1 cellular context compared by ENCODE assay signal in genomic region chr18:23136326-23137092, GRCh38.
TF ChIP-seq lines count a peak whose summit lies in the region.

No MANE protein-coding gene starts in this region.

TF ChIP-seq in HepG2, 621 proteins besides CTCF, POLR2A, EP300 and RAD21 (continued from another document and continues in another):
- TF ChIP-seq RBM39 (IDR thresholded peaks at IDR 0.05; ENCODE audit: low read depth, low read length, poor library complexity, severe bottlenecking) (peak; percentile 60), ZNF501 (CRISPR knock-in tag; IDR thresholded peaks at IDR 0.05) (peak; percentile 72), ZNF567 (CRISPR knock-in tag; IDR thresholded peaks at IDR 0.05; ENCODE audit: borderline replicate concordance) (no peak), ZC3H13 (CRISPR knock-in tag; IDR thresholded peaks at IDR 0.05) (peak; percentile 79; the same call in 1 of the 2 replicates), ZNF292 (CRISPR knock-in tag; IDR thresholded peaks at IDR 0.05; ENCODE audit: borderline replicate concordance, low read depth) (peak; percentile 65; the same call in 1 of the 2 replicates), ZNF761 (CRISPR knock-in tag; conservative IDR thresholded peaks at IDR 0.05) (peak; percentile 72; the same call in 1 of the 2 replicates), ZNF547 (CRISPR knock-in tag; IDR thresholded peaks at IDR 0.05) (0 out of 2 replicates have a peak, but pooled peaks have one; percentile 23), JARID2 (CRISPR knock-in tag; IDR thresholded peaks at IDR 0.05; ENCODE audit: insufficient replicate concordance) (no peak), ZBTB3 (CRISPR knock-in tag; IDR thresholded peaks at IDR 0.05; ENCODE audit: borderline replicate concordance, low read depth) (no peak), ZNF274 (CRISPR knock-in tag; IDR thresholded peaks at IDR 0.05) (peak; percentile 68; the same call in 1 of the 2 replicates), SRY (CRISPR knock-in tag; IDR thresholded peaks at IDR 0.05) (peak; percentile 58; the same call in 1 of the 2 replicates), IRF9 (CRISPR knock-in tag; IDR thresholded peaks at IDR 0.05; ENCODE audit: borderline replicate concordance) (no peak), KMT2A (CRISPR knock-in tag; IDR thresholded peaks at IDR 0.05) (peak; percentile 86), ZBTB20 (CRISPR knock-in tag; IDR thresholded peaks at IDR 0.05; ENCODE audit: borderline replicate concordance, low read depth) (0 out of 2 replicates have a peak, but pooled peaks have one; percentile 25), HNRNPK (IDR thresholded peaks at IDR 0.05; ENCODE audit: low read depth, low read length, poor library complexity, severe bottlenecking) (no peak), RARA (CRISPR knock-in tag; IDR thresholded peaks at IDR 0.05) (no peak), NFATC3 (CRISPR knock-in tag; IDR thresholded peaks at IDR 0.05) (0 out of 2 replicates have a peak, but pooled peaks have one; percentile 44), ARID3A (IDR thresholded peaks at IDR 0.05; ENCODE audit: low read depth, low read length) (no peak), ZNF687 (CRISPR knock-in tag; IDR thresholded peaks at IDR 0.05) (peak; percentile 91), ZNF768 (CRISPR knock-in tag; IDR thresholded peaks at IDR 0.05) (peak; percentile 71; the same call in 1 of the 2 replicates), ZNF883 (CRISPR knock-in tag; IDR thresholded peaks at IDR 0.05; ENCODE audit: not compliant biosample characterization) (peak; percentile 29), STAT6 (CRISPR knock-in tag; IDR thresholded peaks at IDR 0.05; ENCODE audit: borderline replicate concordance) (no peak), ZNF777 (CRISPR knock-in tag; IDR thresholded peaks at IDR 0.05) (peak; percentile 80), ZNF350 (CRISPR knock-in tag; IDR thresholded peaks at IDR 0.05; ENCODE audit: borderline replicate concordance, low read depth) (peak; percentile 70; the same call in 1 of the 2 replicates), ZNF674 (CRISPR knock-in tag; IDR thresholded peaks at IDR 0.05; ENCODE audit: low read depth) (peak; percentile 46; the same call in 1 of the 2 replicates), ZNF546 (CRISPR knock-in tag; conservative IDR thresholded peaks at IDR 0.05) (0 out of 2 replicates have a peak, but pooled peaks have one; percentile 16), ATF7-NPFF (CRISPR knock-in tag; IDR thresholded peaks at IDR 0.05; ENCODE audit: low read depth) (0 out of 2 replicates have a peak, but pooled peaks have one; percentile 33), HNRNPL (IDR thresholded peaks at IDR 0.05; ENCODE audit: low read depth, low read length) (no peak), TAF1 (CRISPR knock-in tag; IDR thresholded peaks at IDR 0.05) (peak; percentile 61), HMG20B (CRISPR knock-in tag; conservative IDR thresholded peaks at IDR 0.05) (no peak)
- TF ChIP-seq, protein P1, sequence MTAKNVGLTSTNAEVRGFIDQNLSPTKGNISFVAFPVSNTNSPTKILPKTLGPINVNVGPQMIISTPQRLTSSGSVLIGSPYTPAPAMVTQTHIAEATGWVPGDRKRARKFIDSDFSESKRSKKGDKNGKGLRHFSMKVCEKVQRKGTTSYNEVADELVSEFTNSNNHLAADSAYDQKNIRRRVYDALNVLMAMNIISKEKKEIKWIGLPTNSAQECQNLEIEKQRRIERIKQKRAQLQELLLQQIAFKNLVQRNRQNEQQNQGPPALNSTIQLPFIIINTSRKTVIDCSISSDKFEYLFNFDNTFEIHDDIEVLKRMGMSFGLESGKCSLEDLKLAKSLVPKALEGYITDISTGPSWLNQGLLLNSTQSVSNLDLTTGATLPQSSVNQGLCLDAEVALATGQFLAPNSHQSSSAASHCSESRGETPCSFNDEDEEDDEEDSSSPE (CRISPR knock-in tag; IDR thresholded peaks at IDR 0.05), result 0 out of 2 replicates have a peak, but pooled peaks have one; percentile 24
- TF ChIP-seq, protein P2, sequence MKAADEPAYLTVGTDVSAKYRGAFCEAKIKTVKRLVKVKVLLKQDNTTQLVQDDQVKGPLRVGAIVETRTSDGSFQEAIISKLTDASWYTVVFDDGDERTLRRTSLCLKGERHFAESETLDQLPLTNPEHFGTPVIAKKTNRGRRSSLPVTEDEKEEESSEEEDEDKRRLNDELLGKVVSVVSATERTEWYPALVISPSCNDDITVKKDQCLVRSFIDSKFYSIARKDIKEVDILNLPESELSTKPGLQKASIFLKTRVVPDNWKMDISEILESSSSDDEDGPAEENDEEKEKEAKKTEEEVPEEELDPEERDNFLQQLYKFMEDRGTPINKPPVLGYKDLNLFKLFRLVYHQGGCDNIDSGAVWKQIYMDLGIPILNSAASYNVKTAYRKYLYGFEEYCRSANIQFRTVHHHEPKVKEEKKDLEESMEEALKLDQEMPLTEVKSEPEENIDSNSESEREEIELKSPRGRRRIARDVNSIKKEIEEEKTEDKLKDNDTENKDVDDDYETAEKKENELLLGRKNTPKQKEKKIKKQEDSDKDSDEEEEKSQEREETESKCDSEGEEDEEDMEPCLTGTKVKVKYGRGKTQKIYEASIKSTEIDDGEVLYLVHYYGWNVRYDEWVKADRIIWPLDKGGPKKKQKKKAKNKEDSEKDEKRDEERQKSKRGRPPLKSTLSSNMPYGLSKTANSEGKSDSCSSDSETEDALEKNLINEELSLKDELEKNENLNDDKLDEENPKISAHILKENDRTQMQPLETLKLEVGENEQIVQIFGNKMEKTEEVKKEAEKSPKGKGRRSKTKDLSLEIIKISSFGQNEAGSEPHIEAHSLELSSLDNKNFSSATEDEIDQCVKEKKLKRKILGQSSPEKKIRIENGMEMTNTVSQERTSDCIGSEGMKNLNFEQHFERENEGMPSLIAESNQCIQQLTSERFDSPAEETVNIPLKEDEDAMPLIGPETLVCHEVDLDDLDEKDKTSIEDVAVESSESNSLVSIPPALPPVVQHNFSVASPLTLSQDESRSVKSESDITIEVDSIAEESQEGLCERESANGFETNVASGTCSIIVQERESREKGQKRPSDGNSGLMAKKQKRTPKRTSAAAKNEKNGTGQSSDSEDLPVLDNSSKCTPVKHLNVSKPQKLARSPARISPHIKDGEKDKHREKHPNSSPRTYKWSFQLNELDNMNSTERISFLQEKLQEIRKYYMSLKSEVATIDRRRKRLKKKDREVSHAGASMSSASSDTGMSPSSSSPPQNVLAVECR (CRISPR knock-in tag; IDR thresholded peaks at IDR 0.05; ENCODE audit: borderline replicate concordance), result peak; percentile 21
- TF ChIP-seq, protein P3, sequence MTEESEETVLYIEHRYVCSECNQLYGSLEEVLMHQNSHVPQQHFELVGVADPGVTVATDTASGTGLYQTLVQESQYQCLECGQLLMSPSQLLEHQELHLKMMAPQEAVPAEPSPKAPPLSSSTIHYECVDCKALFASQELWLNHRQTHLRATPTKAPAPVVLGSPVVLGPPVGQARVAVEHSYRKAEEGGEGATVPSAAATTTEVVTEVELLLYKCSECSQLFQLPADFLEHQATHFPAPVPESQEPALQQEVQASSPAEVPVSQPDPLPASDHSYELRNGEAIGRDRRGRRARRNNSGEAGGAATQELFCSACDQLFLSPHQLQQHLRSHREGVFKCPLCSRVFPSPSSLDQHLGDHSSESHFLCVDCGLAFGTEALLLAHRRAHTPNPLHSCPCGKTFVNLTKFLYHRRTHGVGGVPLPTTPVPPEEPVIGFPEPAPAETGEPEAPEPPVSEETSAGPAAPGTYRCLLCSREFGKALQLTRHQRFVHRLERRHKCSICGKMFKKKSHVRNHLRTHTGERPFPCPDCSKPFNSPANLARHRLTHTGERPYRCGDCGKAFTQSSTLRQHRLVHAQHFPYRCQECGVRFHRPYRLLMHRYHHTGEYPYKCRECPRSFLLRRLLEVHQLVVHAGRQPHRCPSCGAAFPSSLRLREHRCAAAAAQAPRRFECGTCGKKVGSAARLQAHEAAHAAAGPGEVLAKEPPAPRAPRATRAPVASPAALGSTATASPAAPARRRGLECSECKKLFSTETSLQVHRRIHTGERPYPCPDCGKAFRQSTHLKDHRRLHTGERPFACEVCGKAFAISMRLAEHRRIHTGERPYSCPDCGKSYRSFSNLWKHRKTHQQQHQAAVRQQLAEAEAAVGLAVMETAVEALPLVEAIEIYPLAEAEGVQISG (CRISPR knock-in tag; IDR thresholded peaks at IDR 0.05), result 0 out of 2 replicates have a peak, but pooled peaks have one; percentile 22
- TF ChIP-seq, protein P4, sequence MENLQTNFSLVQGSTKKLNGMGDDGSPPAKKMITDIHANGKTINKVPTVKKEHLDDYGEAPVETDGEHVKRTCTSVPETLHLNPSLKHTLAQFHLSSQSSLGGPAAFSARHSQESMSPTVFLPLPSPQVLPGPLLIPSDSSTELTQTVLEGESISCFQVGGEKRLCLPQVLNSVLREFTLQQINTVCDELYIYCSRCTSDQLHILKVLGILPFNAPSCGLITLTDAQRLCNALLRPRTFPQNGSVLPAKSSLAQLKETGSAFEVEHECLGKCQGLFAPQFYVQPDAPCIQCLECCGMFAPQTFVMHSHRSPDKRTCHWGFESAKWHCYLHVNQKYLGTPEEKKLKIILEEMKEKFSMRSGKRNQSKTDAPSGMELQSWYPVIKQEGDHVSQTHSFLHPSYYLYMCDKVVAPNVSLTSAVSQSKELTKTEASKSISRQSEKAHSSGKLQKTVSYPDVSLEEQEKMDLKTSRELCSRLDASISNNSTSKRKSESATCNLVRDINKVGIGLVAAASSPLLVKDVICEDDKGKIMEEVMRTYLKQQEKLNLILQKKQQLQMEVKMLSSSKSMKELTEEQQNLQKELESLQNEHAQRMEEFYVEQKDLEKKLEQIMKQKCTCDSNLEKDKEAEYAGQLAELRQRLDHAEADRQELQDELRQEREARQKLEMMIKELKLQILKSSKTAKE (CRISPR knock-in tag; IDR thresholded peaks at IDR 0.05; ENCODE audit: borderline replicate concordance), result peak; percentile 26; the same call in 1 of the 2 replicates
